Comparison of ENCODE assay signal across 19 cellular contexts in the genomic region with DNA sequence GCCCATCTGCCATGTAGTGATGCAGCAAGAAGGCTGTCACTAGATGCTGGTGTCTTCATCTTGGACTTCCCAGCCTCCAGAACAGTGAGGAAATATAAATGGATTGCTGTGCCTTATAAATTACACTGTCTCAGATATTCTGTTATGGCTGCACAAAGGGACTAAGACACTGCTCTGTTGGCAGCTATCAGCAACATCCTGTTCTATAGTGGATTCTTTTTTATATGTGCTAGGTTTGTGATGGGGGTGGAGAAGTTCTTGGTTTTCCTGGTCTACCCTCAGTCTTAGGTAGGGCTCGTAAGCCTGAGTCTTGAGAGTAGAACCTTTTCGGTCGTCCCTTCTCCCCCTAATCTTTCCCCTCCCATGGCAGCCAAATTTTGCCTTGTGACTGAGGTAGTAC. TPM values are rescaled to one million over a fixed set of nuclear protein-coding genes. Genes with fewer than 3 reads are reported as not detected.
A peak's percentile ranks its signal among the peaks of the same experiment; 100 is the strongest.
DNase-seq lines count a peak whose midpoint lies in the region; ATAC-seq and TF ChIP-seq lines count a peak whose summit lies in the region.
"Had no signal": no experiment of that assay in that cellular context is flagged by ENCODE, and none has a peak within 500 bp of the region (broad histone marks: within the 10 kb centered on the region; RNA-seq: fewer than 3 reads in every experiment).

No MANE protein-coding gene starts in this region.

- no TSS peak for BruUV-seq in IMR-90 (replicated peaks; lab: Mats Ljungman, UMichigan)

- H3K9me1 ChIP-seq in IMR-90 (ENCODE audit: insufficient read depth, low read length): no peaks in the 10 kb centered on the region

- intact Hi-C loops in activated CD4-positive, alpha-beta T cell treated with anti-CD3 and anti-CD28 coated beads, Interleukin-2, amount 10 ng/mL, durations not matched to agents 24 days and 14 days (cut with micrococcal nuclease): loop anchor here (1.0 kb wide), 1 partner anchor 8 kb away; no protein-coding TSS in a partner anchor
- intact Hi-C loops in IMR-90 (cut with micrococcal nuclease) (no loop called here), Right ventricle myocardium inferior (cut with DNase I) (no loop called here)

- no CpG with 5 or more reads among the region's 3 CpGs for WGBS in IMR-90 (ENCODE audit: extremely low coverage in 2 of 2, insufficient read length in 1 of 2), 2 experiments
- 100% methylated on average over 3 of the region's 3 CpGs for WGBS in smooth muscle cell (ENCODE audit: low lambda C conversion rate)

- H3K14ac ChIP-seq in IMR-90 (replicated peaks; ENCODE audit: low read depth, low read length): no peak overlapping the region

- peaks cover 100% of the 10 kb centered on the region for H3K79me2 ChIP-seq in smooth muscle cell (ENCODE audit: low read depth)
- H3K79me2 ChIP-seq: parathyroid adenoma had no signal

- H4K8ac ChIP-seq in IMR-90 (ENCODE audit: low read depth in 2 of 2, low read length in 2 of 2): no peak overlapping the region; a peak in 1 of 4 replicates

- H4K91ac ChIP-seq in IMR-90 (ENCODE audit: insufficient read depth, low read depth, low read length): no peak overlapping the region

- peak overlapping the region; percentile 10 for H2AK9ac ChIP-seq in IMR-90 (replicated peaks; ENCODE audit: low read depth, low read length, poor library complexity)

- H3K9me3 Mint-ChIP-seq in activated CD4-positive, alpha-beta T cell treated with anti-CD3 and anti-CD28 coated beads, Interleukin-2, amount 10 ng/mL, durations not matched to agents 24 days and 14 days: no peaks in the 10 kb centered on the region
- no peaks in the 10 kb centered on the region for H3K9me3 Mint-ChIP-seq in activated naive CD8-positive, alpha-beta T cell treated with anti-CD3 and anti-CD28 coated beads, Interleukin-2, amount 50 U/mL, for 24 hours

- peak overlapping the region; percentile 40 for H3K4me3 Mint-ChIP-seq in activated CD4-positive, alpha-beta T cell treated with anti-CD3 and anti-CD28 coated beads, Interleukin-2, amount 10 ng/mL, durations not matched to agents 24 days and 14 days
- no peak overlapping the region for H3K4me3 Mint-ChIP-seq in activated naive CD8-positive, alpha-beta T cell treated with anti-CD3 and anti-CD28 coated beads, Interleukin-2, amount 50 U/mL, for 24 hours
- H3K4me3 Mint-ChIP-seq: nephron progenitor cell had no signal

- in situ Hi-C loops in IMR-90 (cut with MboI; ENCODE audit: low sequenced_read_pairs): no loop called here
- in situ Hi-C loops in HAP-1 (cut with MboI; ENCODE audit: low sequenced_read_pairs): no loop called here

- ATAC-seq in IMR-90 (ENCODE audit: low read depth) (no peak), Right ventricle myocardium inferior (no peak)
- no peak for ATAC-seq in activated naive CD8-positive, alpha-beta T cell treated with anti-CD3 and anti-CD28 coated beads, Interleukin-2, amount 50 U/mL, for 24 hours

- H2BK5ac ChIP-seq in IMR-90 (ENCODE audit: low read depth, low read length, poor library complexity, severe bottlenecking): no peak overlapping the region

- H3K9ac ChIP-seq in IMR-90 (ENCODE audit: low read depth, low read length) (no peak overlapping the region), smooth muscle cell (ENCODE audit: low read depth) (no peak overlapping the region)
- H3K9ac ChIP-seq: BLaER1, parathyroid adenoma had no signal

- DNase-seq in activated CD4-positive, alpha-beta T cell treated with anti-CD3 and anti-CD28 coated beads, Interleukin-2, amount 10 ng/mL, durations not matched to agents 24 days and 14 days: no peak
- no peak for DNase-seq in activated CD4-positive, alpha-beta T cell treated with anti-CD3 and anti-CD28 coated beads for 1 hour
- DNase-seq in IMR-90: no peak
- DNase-seq in activated naive CD8-positive, alpha-beta T cell treated with anti-CD3 and anti-CD28 coated beads, Interleukin-2, amount 50 U/mL, for 24 hours: no peak
- DNase-seq in smooth muscle cell (lab: John Stamatoyannopoulos, UW; ENCODE audit: unreplicated experiment): no peak
- no peak for DNase-seq in Right ventricle myocardium inferior (ENCODE audit: missing footprints)
- DNase-seq in T-helper 9 cell: no peak
- no peak for DNase-seq in HAP-1 (ENCODE audit: low spot score in 2 of 2)
- DNase-seq: DMS 273 treated with DMSO at 0.1 percent for 48 hours; mesendoderm; NCI-H1694 treated with DMSO at 0.1 percent for 48 hours; NCI-H748 treated with DMSO at 0.1 percent for 48 hours; nephron progenitor cell; sigmoid colon; stimulated activated CD4-positive, alpha-beta T cell treated with anti-CD3 and anti-CD28 coated beads, Interleukin-2, amount 100 ng/mL, for 24 hours; upper lobe of left lung; WERI-Rb-1 had no signal

- no peak overlapping the region for H2BK20ac ChIP-seq in IMR-90 (ENCODE audit: low read depth, low read length)

- H3K4me1 ChIP-seq in IMR-90 (ENCODE audit: control insufficient read depth, insufficient read depth, low read length) (0 out of 2 replicates have a peak, but pooled peaks cover 3% of the 10 kb centered on the region), smooth muscle cell (ENCODE audit: low read depth) (no peaks in the 10 kb centered on the region), HAP-1 (peaks cover 7% of the 10 kb centered on the region)
- H3K4me1 ChIP-seq: parathyroid adenoma had no signal

- no peak overlapping the region for H3K56ac ChIP-seq in IMR-90 (ENCODE audit: extremely low read depth, insufficient read depth, low read length)

- peaks cover 14 to 26% of the 10 kb centered on the region in 2 experiments for H3K79me1 ChIP-seq in IMR-90 (ENCODE audit: low read depth in 1 of 2, low read length in 2 of 2)

- peaks cover 23% of the 10 kb centered on the region for H3K36me3 Mint-ChIP-seq in activated CD4-positive, alpha-beta T cell treated with anti-CD3 and anti-CD28 coated beads, Interleukin-2, amount 10 ng/mL, durations not matched to agents 24 days and 14 days (ENCODE audit: low read depth)
- peaks cover 21% of the 10 kb centered on the region for H3K36me3 Mint-ChIP-seq in activated naive CD8-positive, alpha-beta T cell treated with anti-CD3 and anti-CD28 coated beads, Interleukin-2, amount 50 U/mL, for 24 hours (ENCODE audit: low read depth)

- H3K36me3 ChIP-seq in IMR-90 (ENCODE audit: control insufficient read depth, insufficient read depth, low read length): no peaks in the 10 kb centered on the region
- H3K36me3 ChIP-seq in smooth muscle cell (ENCODE audit: low read depth): no peaks in the 10 kb centered on the region
- H3K36me3 ChIP-seq in HAP-1 (replicated peaks): no peaks in the 10 kb centered on the region
- H3K36me3 ChIP-seq: sigmoid colon, upper lobe of left lung, WERI-Rb-1 had no signal

- no peak overlapping the region for H3K4me2 ChIP-seq in IMR-90 (ENCODE audit: low read depth, low read length)
- no peak overlapping the region for H3K4me2 ChIP-seq in smooth muscle cell
- H3K4me2 ChIP-seq: BLaER1 had no signal

- H4K20me1 ChIP-seq in IMR-90 (ENCODE audit: insufficient read depth, low read length) (peaks cover 4% of the 10 kb centered on the region), smooth muscle cell (ENCODE audit: low read depth) (peaks cover 52% of the 10 kb centered on the region)

- H2AK5ac ChIP-seq in IMR-90 (ENCODE audit: low read depth, low read length): no peak overlapping the region

- H3K27me3 Mint-ChIP-seq in activated CD4-positive, alpha-beta T cell treated with anti-CD3 and anti-CD28 coated beads, Interleukin-2, amount 10 ng/mL, durations not matched to agents 24 days and 14 days: no peaks in the 10 kb centered on the region
- no peaks in the 10 kb centered on the region for H3K27me3 Mint-ChIP-seq in activated naive CD8-positive, alpha-beta T cell treated with anti-CD3 and anti-CD28 coated beads, Interleukin-2, amount 50 U/mL, for 24 hours

- TF ChIP-seq RAD21 in IMR-90 (IDR thresholded peaks at IDR 0.05; ENCODE audit: low read length): no peak

- H3K4me1 Mint-ChIP-seq in activated CD4-positive, alpha-beta T cell treated with anti-CD3 and anti-CD28 coated beads, Interleukin-2, amount 10 ng/mL, durations not matched to agents 24 days and 14 days: peaks cover 55% of the 10 kb centered on the region
- H3K4me1 Mint-ChIP-seq in activated naive CD8-positive, alpha-beta T cell treated with anti-CD3 and anti-CD28 coated beads, Interleukin-2, amount 50 U/mL, for 24 hours: peaks cover 89% of the 10 kb centered on the region
- H3K4me1 Mint-ChIP-seq: nephron progenitor cell had no signal

- H3K9me3 ChIP-seq in IMR-90 (ENCODE audit: control insufficient read depth, insufficient read depth, low read length): no peaks in the 10 kb centered on the region
- H3K9me3 ChIP-seq in smooth muscle cell (replicated peaks; ENCODE audit: low read depth): no peaks in the 10 kb centered on the region
- no peaks in the 10 kb centered on the region for H3K9me3 ChIP-seq in HAP-1
- H3K9me3 ChIP-seq: sigmoid colon, upper lobe of left lung had no signal

- no peak overlapping the region for H3K18ac ChIP-seq in IMR-90 (ENCODE audit: low read depth, low read length)

- POLR2A ChIA-PET in IMR-90 (lab: Charles Lee; ENCODE audit: unreplicated experiment): no interaction called here

- H3K4me3 ChIP-seq in IMR-90 (ENCODE audit: insufficient read depth, low read depth, low read length) (no peak overlapping the region), smooth muscle cell (no peak overlapping the region), HAP-1 (no peak overlapping the region)
- H3K4me3 ChIP-seq: BLaER1, sigmoid colon, upper lobe of left lung had no signal

- CTCF ChIA-PET in IMR-90 (lab: Yijun Ruan, JAX): no interaction called here

- no peak for TF ChIP-seq POLR2A in IMR-90 (IDR thresholded peaks at IDR 0.05; ENCODE audit: low read depth, low read length)

- H3K4ac ChIP-seq in IMR-90 (ENCODE audit: low read depth, low read length): no peak overlapping the region

- no peaks in the 10 kb centered on the region for H3F3A ChIP-seq in smooth muscle cell (ENCODE audit: low read depth)

- H3K27ac Mint-ChIP-seq in activated CD4-positive, alpha-beta T cell treated with anti-CD3 and anti-CD28 coated beads, Interleukin-2, amount 10 ng/mL, durations not matched to agents 24 days and 14 days: peak overlapping the region; percentile 89
- H3K27ac Mint-ChIP-seq in activated naive CD8-positive, alpha-beta T cell treated with anti-CD3 and anti-CD28 coated beads, Interleukin-2, amount 50 U/mL, for 24 hours: peak overlapping the region; percentile 91

- no peak overlapping the region for H2AFZ ChIP-seq in IMR-90 (replicated peaks; ENCODE audit: low read length, poor library complexity)
- no peak overlapping the region for H2AFZ ChIP-seq in smooth muscle cell (ENCODE audit: low read depth)
- H2AFZ ChIP-seq: parathyroid adenoma had no signal

- no peak overlapping the region for H3K23ac ChIP-seq in IMR-90 (ENCODE audit: low read depth, low read length)

- H2BK15ac ChIP-seq in IMR-90 (ENCODE audit: low read depth, low read length): no peak overlapping the region

- dilution Hi-C loops in IMR-90 (cut with HindIII; ENCODE audit: low sequenced_read_pairs, unreplicated experiment): no loop called here

- TF ChIP-seq CTCF in IMR-90 (conservative IDR thresholded peaks at IDR 0.05; ENCODE audit: low read depth, low read length) (no peak), smooth muscle cell (IDR thresholded peaks at IDR 0.05; ENCODE audit: borderline replicate concordance, insufficient read depth, poor library complexity, severe bottlenecking) (no peak)

- no peak overlapping the region for H4K5ac ChIP-seq in IMR-90 (ENCODE audit: low read depth, low read length)

- H3K27me3 ChIP-seq in IMR-90 (ENCODE audit: control insufficient read depth, insufficient read depth, low read length) (no peaks in the 10 kb centered on the region), smooth muscle cell (ENCODE audit: low read depth) (no peaks in the 10 kb centered on the region), HAP-1 (ENCODE audit: low read depth) (peaks cover 2% of the 10 kb centered on the region; the same call in 1 of the 2 replicates)
- H3K27me3 ChIP-seq: BLaER1, sigmoid colon, upper lobe of left lung had no signal

- no peak overlapping the region for H2BK120ac ChIP-seq in IMR-90 (ENCODE audit: low read depth, low read length)

- H3K27ac ChIP-seq in IMR-90 (ENCODE audit: insufficient read depth, low read length): no peak overlapping the region
- H3K27ac ChIP-seq in smooth muscle cell (ENCODE audit: low read depth): peak overlapping the region; percentile 12
- H3K27ac ChIP-seq: BLaER1, parathyroid adenoma, sigmoid colon, WERI-Rb-1 had no signal

RNA-seq across cellular contexts. Expression of a gene that starts 17.3 kb away (rescaled TPM):
- total RNA-seq in activated CD4-positive, alpha-beta T cell treated with anti-CD3 and anti-CD28 coated beads, Interleukin-2, amount 10 ng/mL, durations not matched to agents 24 days and 14 days: 43.2 and 46.0 TPM in 2 replicates
- total RNA-seq in IMR-90 (2012; rRNA removed) (24.2 and 27.6 TPM in 2 replicates), smooth muscle cell (69.0 and 77.1 TPM in 2 replicates), Right ventricle myocardium inferior (9.2 TPM)
- polyA plus RNA-seq in IMR-90 (2012; rRNA removed) (16.1 and 21.7 TPM in 2 replicates), smooth muscle cell (31.0 and 31.3 TPM in 2 replicates)
- 6.4 and 16.5 TPM in 2 replicates for polyA plus RNA-seq in IMR-90 (2012; cell fraction: cytosol; rRNA removed)
- polyA plus RNA-seq in IMR-90 (2012; cell fraction: nucleus; rRNA removed; ENCODE audit: low replicate concordance): 39.6 and 54.6 TPM in 2 replicates
